In the genomic region with DNA sequence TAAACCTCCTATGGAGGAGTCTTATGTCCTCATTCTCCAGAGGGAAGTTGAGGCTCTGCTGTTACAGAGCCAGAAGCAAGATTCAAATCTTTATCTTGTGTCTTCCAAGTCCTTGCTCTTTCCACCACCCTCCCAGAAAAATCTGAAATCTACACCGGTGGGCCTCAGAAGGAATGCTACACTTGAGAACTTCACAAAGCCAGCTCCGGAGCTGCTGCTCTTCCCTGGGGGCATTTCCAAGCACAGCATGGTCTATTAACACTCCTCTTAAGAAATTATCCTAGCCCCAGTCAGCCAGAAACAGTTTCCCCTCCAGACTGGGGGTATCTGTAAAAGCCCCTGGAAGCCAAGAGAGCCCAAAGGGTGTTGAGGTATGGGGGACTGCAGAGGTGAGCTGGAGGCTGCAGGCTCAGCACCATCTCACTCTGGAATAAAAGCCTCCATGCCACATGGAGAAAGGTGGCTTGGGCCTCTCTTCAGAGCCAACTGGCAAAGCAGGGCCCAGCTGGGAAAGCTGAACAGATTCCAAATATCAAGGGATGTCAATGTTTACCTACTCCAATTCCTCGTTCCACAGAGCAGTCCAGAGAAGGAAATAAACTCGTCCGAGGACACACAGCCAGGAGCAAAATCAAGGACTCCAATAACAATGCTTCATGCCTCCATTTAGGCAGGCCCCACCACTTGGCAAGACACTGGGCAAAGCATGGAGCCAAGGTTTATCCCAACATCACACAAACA, we compare ENCODE assay signal across 9 cellular contexts. TPM values are rescaled to one million over a fixed set of nuclear protein-coding genes. Genes with fewer than 3 reads are reported as not detected.
DNase-seq lines count a peak whose midpoint lies in the region; ATAC-seq and TF ChIP-seq lines count a peak whose summit lies in the region.
"Had no signal": no experiment of that assay in that cellular context is flagged by ENCODE, and none has a peak within 500 bp of the region (broad histone marks: within the 10 kb centered on the region; RNA-seq: fewer than 3 reads in every experiment).

No MANE protein-coding gene starts in this region.

- intact Hi-C loops in activated CD4-positive, alpha-beta T cell treated with anti-CD3 and anti-CD28 coated beads, Interleukin-2, amount 10 ng/mL, durations not matched to agents 24 days and 14 days (cut with micrococcal nuclease): no loop called here
- intact Hi-C loops in right lobe of liver (cut with DNase I): loop anchor here in 1 of 2 donors (5.0 kb wide), 1 partner anchor 37 kb away; no protein-coding TSS in a partner anchor
- intact Hi-C loops in tibial artery (cut with DNase I; ENCODE audit: low total_unique reads): loop anchor here (10.0 kb wide), 1 partner anchor 74 kb away; no protein-coding TSS in a partner anchor

- ATAC-seq in right lobe of liver: peak; percentile 10 to 56 (median 43)

- no peaks in the 10 kb centered on the region for H3K9me3 Mint-ChIP-seq in activated CD4-positive, alpha-beta T cell treated with anti-CD3 and anti-CD28 coated beads, Interleukin-2, amount 10 ng/mL, durations not matched to agents 24 days and 14 days
- no peaks in the 10 kb centered on the region for H3K9me3 Mint-ChIP-seq in activated naive CD8-positive, alpha-beta T cell (ENCODE audit: low read depth)

- peaks cover 12 to 93% (median 60%) of the 10 kb centered on the region in 4 donors for H3K4me1 ChIP-seq in right lobe of liver
- peaks cover 10 to 100% (median 96%) of the 10 kb centered on the region in 4 donors for H3K4me1 ChIP-seq in tibial artery

- no peak for DNase-seq in activated CD4-positive, alpha-beta T cell treated with anti-CD3 and anti-CD28 coated beads, Interleukin-2, amount 10 ng/mL, durations not matched to agents 24 days and 14 days
- DNase-seq in activated CD4-positive, alpha-beta T cell treated with anti-CD3 and anti-CD28 coated beads, Interleukin-2, amount 50 U/mL, for 1 hour: no peak
- DNase-seq in right lobe of liver (peak in 1 of 3 donors; percentile 73), tibial artery (no peak), epidermal melanocyte (ENCODE audit: insufficient read length, low spot score) (no peak), NCI-H2227 (lab: John Stamatoyannopoulos, UW; ENCODE audit: unreplicated experiment) (no peak), SW 1271 (lab: John Stamatoyannopoulos, UW) (no peak)
- DNase-seq: GM23248 had no signal

- no peak for TF ChIP-seq POLR2A in right lobe of liver (IDR thresholded peaks at IDR 0.05)

- H3K27me3 ChIP-seq in right lobe of liver (no peaks in the 10 kb centered on the region), tibial artery (no peaks in the 10 kb centered on the region)

- no peaks in the 10 kb centered on the region for H3K27me3 Mint-ChIP-seq in activated CD4-positive, alpha-beta T cell treated with anti-CD3 and anti-CD28 coated beads, Interleukin-2, amount 10 ng/mL, durations not matched to agents 24 days and 14 days
- no peaks in the 10 kb centered on the region for H3K27me3 Mint-ChIP-seq in activated naive CD8-positive, alpha-beta T cell

- no peak for TF ChIP-seq CTCF in right lobe of liver (IDR thresholded peaks at IDR 0.05)
- no peak for TF ChIP-seq CTCF in tibial artery (IDR thresholded peaks at IDR 0.05)

- H3K4me3 ChIP-seq in right lobe of liver (no peak overlapping the region), tibial artery (no peak overlapping the region)
- H3K4me3 ChIP-seq: GM23248 had no signal

- H3K9me3 ChIP-seq in right lobe of liver (no peaks in the 10 kb centered on the region), tibial artery (no peaks in the 10 kb centered on the region)

- H3K36me3 ChIP-seq in right lobe of liver (no peaks in the 10 kb centered on the region), tibial artery (peaks cover 0 to 4% (median 0%) of the 10 kb centered on the region in 3 donors)

- 43% methylated on average over 2 of the region's 5 CpGs for WGBS in right lobe of liver (ENCODE audit: insufficient coverage, low coverage, low lambda C conversion rate, missing lambda C conversion rate)

- H3K27ac ChIP-seq in right lobe of liver: peak overlapping the region in 1 of 3 donors; percentile 0
- peak overlapping the region; percentile 95 to 96 for H3K27ac ChIP-seq in tibial artery
- H3K27ac ChIP-seq: GM23248 had no signal

- peaks cover 18% of the 10 kb centered on the region for H3K36me3 Mint-ChIP-seq in activated CD4-positive, alpha-beta T cell treated with anti-CD3 and anti-CD28 coated beads, Interleukin-2, amount 10 ng/mL, durations not matched to agents 24 days and 14 days (ENCODE audit: low read depth)
- no peaks in the 10 kb centered on the region for H3K36me3 Mint-ChIP-seq in activated naive CD8-positive, alpha-beta T cell

- H3K4me1 Mint-ChIP-seq in activated CD4-positive, alpha-beta T cell treated with anti-CD3 and anti-CD28 coated beads, Interleukin-2, amount 10 ng/mL, durations not matched to agents 24 days and 14 days: peaks cover 92% of the 10 kb centered on the region
- peaks cover 94% of the 10 kb centered on the region for H3K4me1 Mint-ChIP-seq in activated naive CD8-positive, alpha-beta T cell (ENCODE audit: low read depth)

- H3K4me3 Mint-ChIP-seq in activated CD4-positive, alpha-beta T cell treated with anti-CD3 and anti-CD28 coated beads, Interleukin-2, amount 10 ng/mL, durations not matched to agents 24 days and 14 days: no peak overlapping the region
- peak overlapping the region; percentile 10 for H3K4me3 Mint-ChIP-seq in activated naive CD8-positive, alpha-beta T cell

- H3K27ac Mint-ChIP-seq in activated CD4-positive, alpha-beta T cell treated with anti-CD3 and anti-CD28 coated beads, Interleukin-2, amount 10 ng/mL, durations not matched to agents 24 days and 14 days: peak overlapping the region; percentile 54
- H3K27ac Mint-ChIP-seq in activated naive CD8-positive, alpha-beta T cell: peak overlapping the region; percentile 97

RNA-seq across cellular contexts. Expression of gene PNMA1, which starts 36.1 kb away (rescaled TPM):
- total RNA-seq in activated CD4-positive, alpha-beta T cell treated with anti-CD3 and anti-CD28 coated beads, Interleukin-2, amount 10 ng/mL, durations not matched to agents 24 days and 14 days: 29.7 and 30.4 TPM in 2 replicates
- total RNA-seq in right lobe of liver: 1 to 10 TPM; 1.7 to 7.6 (median 3.7) TPM
